In genomic region chrX:39756086-39756883, GRCh38 we compare ENCODE assay signal across 13 cellular contexts.
DNase-seq lines count a peak whose midpoint lies in the region; ATAC-seq and TF ChIP-seq lines count a peak whose summit lies in the region.
"Had no signal": no experiment of that assay in that cellular context is flagged by ENCODE, and none has a peak within 500 bp of the region (broad histone marks: within the 10 kb centered on the region; RNA-seq: fewer than 3 reads in every experiment).

No MANE protein-coding gene starts in this region.

- H3K27me3 Mint-ChIP-seq in activated naive CD8-positive, alpha-beta T cell treated with anti-CD3 and anti-CD28 coated beads, Interleukin-2, amount 50 U/mL, for 24 hours: no peaks in the 10 kb centered on the region

- H3F3A ChIP-seq in OCI-LY1 (ENCODE audit: insufficient read depth, low read length): no peaks in the 10 kb centered on the region

- peak overlapping the region; percentile 94 for H3K9ac ChIP-seq in OCI-LY1 (ENCODE audit: low read length)
- no peak overlapping the region for H3K9ac ChIP-seq in Karpas-422 (ENCODE audit: low read length)

- no peak overlapping the region for H3K27ac Mint-ChIP-seq in activated naive CD8-positive, alpha-beta T cell treated with anti-CD3 and anti-CD28 coated beads, Interleukin-2, amount 50 U/mL, for 24 hours

- H4K20me1 ChIP-seq in OCI-LY1 (ENCODE audit: insufficient read depth, low read length) (no peaks in the 10 kb centered on the region), osteoblast (ENCODE audit: insufficient read depth, low read length) (no peaks in the 10 kb centered on the region), Karpas-422 (ENCODE audit: insufficient read depth, low read depth, low read length) (no peaks in the 10 kb centered on the region)

- H3K27ac ChIP-seq in OCI-LY1 (ENCODE audit: low read depth, low read length, poor library complexity, severe bottlenecking): peak overlapping the region; percentile 100
- H3K27ac ChIP-seq in epithelial cell of prostate: peak overlapping the region; percentile 51
- peak overlapping the region; percentile 16 for H3K27ac ChIP-seq in osteoblast (ENCODE audit: low read depth, low read length)
- no peak overlapping the region for H3K27ac ChIP-seq in Karpas-422 (ENCODE audit: low read length)

- no peaks in the 10 kb centered on the region for H3K36me3 Mint-ChIP-seq in activated naive CD8-positive, alpha-beta T cell treated with anti-CD3 and anti-CD28 coated beads, Interleukin-2, amount 50 U/mL, for 24 hours (ENCODE audit: low read depth)

- H2AFZ ChIP-seq in OCI-LY1 (ENCODE audit: low read length) (no peak overlapping the region), osteoblast (ENCODE audit: low read length) (no peak overlapping the region), Karpas-422 (ENCODE audit: low read length) (no peak overlapping the region)

- H3K4me1 ChIP-seq in OCI-LY1 (ENCODE audit: insufficient read depth, low read length, severe bottlenecking) (peaks cover 92% of the 10 kb centered on the region), osteoblast (ENCODE audit: insufficient read depth, low read length) (peaks cover 29% of the 10 kb centered on the region), Karpas-422 (ENCODE audit: low read length) (no peaks in the 10 kb centered on the region)

- H3K79me2 ChIP-seq in OCI-LY1 (ENCODE audit: insufficient read depth, low read length): no peaks in the 10 kb centered on the region
- no peaks in the 10 kb centered on the region for H3K79me2 ChIP-seq in osteoblast (ENCODE audit: insufficient read depth, low read length)
- H3K79me2 ChIP-seq in Karpas-422 (ENCODE audit: low read length): no peaks in the 10 kb centered on the region

- H3K4me2 ChIP-seq in OCI-LY1 (ENCODE audit: low read length) (peak overlapping the region; percentile 57), osteoblast (ENCODE audit: insufficient read depth, low read length) (no peak overlapping the region), Karpas-422 (ENCODE audit: low read depth, low read length, poor library complexity, severe bottlenecking) (no peak overlapping the region)

- H3K36me3 ChIP-seq in OCI-LY1 (ENCODE audit: insufficient read depth, low read length) (no peaks in the 10 kb centered on the region), osteoblast (ENCODE audit: insufficient read depth, low read length) (no peaks in the 10 kb centered on the region), Karpas-422 (ENCODE audit: insufficient read depth, low read length) (no peaks in the 10 kb centered on the region)
- H3K36me3 ChIP-seq: suprapubic skin had no signal

- H3K9me2 ChIP-seq in OCI-LY1 (ENCODE audit: low read depth, low read length) (no peaks in the 10 kb centered on the region), Karpas-422 (replicated peaks; ENCODE audit: insufficient read depth, low read length) (no peaks in the 10 kb centered on the region)

- H3K4me3 ChIP-seq in OCI-LY1 (ENCODE audit: low read depth, low read length, poor library complexity, severe bottlenecking) (peak overlapping the region; percentile 43), osteoblast (ENCODE audit: insufficient read depth, low read length) (no peak overlapping the region), Karpas-422 (ENCODE audit: low read length) (no peak overlapping the region)
- H3K4me3 ChIP-seq: suprapubic skin had no signal

- peaks cover 20% of the 10 kb centered on the region for H3K4me1 Mint-ChIP-seq in activated naive CD8-positive, alpha-beta T cell treated with anti-CD3 and anti-CD28 coated beads, Interleukin-2, amount 50 U/mL, for 24 hours

- TF ChIP-seq CTCF in OCI-LY1 (IDR thresholded peaks at IDR 0.05; ENCODE audit: low read length): no peak
- no peak for TF ChIP-seq CTCF in osteoblast (IDR thresholded peaks at IDR 0.05; ENCODE audit: extremely low read depth, low read depth, low read length)

- ATAC-seq in activated naive CD8-positive, alpha-beta T cell treated with anti-CD3 and anti-CD28 coated beads, Interleukin-2, amount 50 U/mL, for 24 hours: no peak

- peak; percentile 11 for DNase-seq in A172 (ENCODE audit: low spot score)
- DNase-seq in epithelial cell of prostate (ENCODE audit: low read depth, low spot score): no peak
- DNase-seq in osteoblast (ENCODE audit: insufficient read length, low spot score, missing footprints): peak; percentile 38
- DNase-seq in Karpas-422: no peak
- DNase-seq in stimulated activated naive CD4-positive, alpha-beta T cell (lab: John Stamatoyannopoulos, UW): no peak
- no peak for DNase-seq in H4 (ENCODE audit: low spot score)
- no peak for DNase-seq in activated naive CD8-positive, alpha-beta T cell treated with anti-CD3 and anti-CD28 coated beads, Interleukin-2, amount 50 U/mL, for 24 hours
- DNase-seq: activated CD4-positive, alpha-beta T cell treated with anti-CD3 and anti-CD28 coated beads for 4 hours; activated T-cell treated with anti-CD3 and anti-CD28 coated beads, Interleukin-2, amount 50 U/mL, for 48 hours; DMS 273 treated with DMSO at 0.1 percent for 48 hours; NCI-H1436 treated with DMSO at 0.1 percent for 48 hours had no signal

- H3K27me3 ChIP-seq in OCI-LY1 (ENCODE audit: insufficient read depth, low read length) (no peaks in the 10 kb centered on the region), osteoblast (ENCODE audit: insufficient read depth, low read length) (peaks cover 3% of the 10 kb centered on the region), Karpas-422 (ENCODE audit: low read length) (no peaks in the 10 kb centered on the region)
- H3K27me3 ChIP-seq: suprapubic skin had no signal

- no peak overlapping the region for H3K4me3 Mint-ChIP-seq in activated naive CD8-positive, alpha-beta T cell treated with anti-CD3 and anti-CD28 coated beads, Interleukin-2, amount 50 U/mL, for 24 hours

- no peaks in the 10 kb centered on the region for H3K9me3 Mint-ChIP-seq in activated naive CD8-positive, alpha-beta T cell treated with anti-CD3 and anti-CD28 coated beads, Interleukin-2, amount 50 U/mL, for 24 hours

- H3K9me3 ChIP-seq in OCI-LY1 (ENCODE audit: low read length) (no peaks in the 10 kb centered on the region), osteoblast (ENCODE audit: low read depth, low read length) (no peaks in the 10 kb centered on the region), Karpas-422 (ENCODE audit: low read length) (no peaks in the 10 kb centered on the region)
- H3K9me3 ChIP-seq: suprapubic skin had no signal

Comparison
In these comparisons a context has a peak if more than half of its experiments do, and no peak if none do; other contexts are left out.
1. DNase-seq: peak in A172 (single experiment) and osteoblast (single experiment); none in epithelial cell of prostate (single experiment), Karpas-422 (single experiment), stimulated activated naive CD4-positive, alpha-beta T cell (0 of 6), H4 (single experiment) and activated naive CD8-positive, alpha-beta T cell treated with anti-CD3 and anti-CD28 coated beads, Interleukin-2, amount 50 U/mL, for 24 hours (single experiment).